18 cellular contexts compared by ENCODE assay signal in genomic region chr19:16027528-16027927, GRCh38.
"Had no signal": no experiment of that assay in that cellular context is flagged by ENCODE, and none has a peak within 500 bp of the region (broad histone marks: within the 10 kb centered on the region; RNA-seq: fewer than 3 reads in every experiment).

No MANE protein-coding gene starts in this region.

- H3K27ac ChIP-seq: coronary artery, esophagus muscularis mucosa, hepatocyte, neural progenitor cell, prostate gland, upper lobe of left lung had no signal

- H3K4me1 Mint-ChIP-seq: activated CD4-positive, alpha-beta T cell treated with anti-CD3 and anti-CD28 coated beads, Interleukin-2, amount 10 ng/mL, durations not matched to agents 24 days and 14 days; activated naive CD8-positive, alpha-beta T cell treated with anti-CD3 and anti-CD28 coated beads, Interleukin-2, amount 10 ng/mL, durations not matched to agents 7 days and 5 days; immature natural killer cell; neural progenitor cell had no signal

- H3K27ac Mint-ChIP-seq: activated CD4-positive, alpha-beta T cell treated with anti-CD3 and anti-CD28 coated beads, Interleukin-2, amount 10 ng/mL, durations not matched to agents 24 days and 14 days; activated naive CD8-positive, alpha-beta T cell treated with anti-CD3 and anti-CD28 coated beads, Interleukin-2, amount 10 ng/mL, durations not matched to agents 7 days and 5 days; immature natural killer cell; neural progenitor cell had no signal

- H3K27me3 ChIP-seq: hepatocyte, neural progenitor cell, upper lobe of left lung had no signal

- H3K9me3 Mint-ChIP-seq: activated CD4-positive, alpha-beta T cell treated with anti-CD3 and anti-CD28 coated beads, Interleukin-2, amount 10 ng/mL, durations not matched to agents 24 days and 14 days; activated naive CD8-positive, alpha-beta T cell treated with anti-CD3 and anti-CD28 coated beads, Interleukin-2, amount 10 ng/mL, durations not matched to agents 7 days and 5 days; immature natural killer cell; naive thymus-derived CD8-positive, alpha-beta T cell; neural progenitor cell had no signal

- H3K4me3 Mint-ChIP-seq: activated CD4-positive, alpha-beta T cell treated with anti-CD3 and anti-CD28 coated beads, Interleukin-2, amount 10 ng/mL, durations not matched to agents 24 days and 14 days; activated naive CD8-positive, alpha-beta T cell treated with anti-CD3 and anti-CD28 coated beads, Interleukin-2, amount 10 ng/mL, durations not matched to agents 7 days and 5 days; immature natural killer cell; naive thymus-derived CD8-positive, alpha-beta T cell; neural progenitor cell had no signal

- H3K36me3 ChIP-seq: esophagus muscularis mucosa, neural progenitor cell, prostate gland, upper lobe of left lung had no signal

- DNase-seq: activated CD4-positive, alpha-beta T cell treated with anti-CD3 and anti-CD28 coated beads, Interleukin-2, amount 10 ng/mL, durations not matched to agents 24 days and 14 days; activated CD8-positive, alpha-beta memory T cell treated with anti-CD3 and anti-CD28 coated beads, Interleukin-2, amount 50 U/mL, for 48 hours; activated gamma-delta T cell; activated naive CD8-positive, alpha-beta T cell treated with anti-CD3 and anti-CD28 coated beads, Interleukin-2, amount 10 ng/mL, durations not matched to agents 7 days and 5 days; activated T-cell treated with anti-CD3 and anti-CD28 coated beads, Interleukin-2, amount 50 U/mL, for 48 hours; cerebellar nuclear complex; glutamatergic neuron; immature natural killer cell; naive thymus-derived CD8-positive, alpha-beta T cell; T-helper 9 cell; upper lobe of left lung had no signal

- H3K9me3 ChIP-seq: esophagus muscularis mucosa, prostate gland, upper lobe of left lung had no signal

- H3K36me3 Mint-ChIP-seq: activated naive CD8-positive, alpha-beta T cell treated with anti-CD3 and anti-CD28 coated beads, Interleukin-2, amount 10 ng/mL, durations not matched to agents 7 days and 5 days; immature natural killer cell; naive thymus-derived CD8-positive, alpha-beta T cell; neural progenitor cell had no signal

- ATAC-seq: left lobe of liver; naive thymus-derived CD8-positive, alpha-beta T cell had no signal

- H3K4me1 ChIP-seq: esophagus muscularis mucosa, neural progenitor cell, prostate gland, upper lobe of left lung had no signal

- H3K4me3 ChIP-seq: coronary artery, esophagus muscularis mucosa, hepatocyte, lung, neural progenitor cell, prostate gland, upper lobe of left lung had no signal
